In the genomic region with DNA sequence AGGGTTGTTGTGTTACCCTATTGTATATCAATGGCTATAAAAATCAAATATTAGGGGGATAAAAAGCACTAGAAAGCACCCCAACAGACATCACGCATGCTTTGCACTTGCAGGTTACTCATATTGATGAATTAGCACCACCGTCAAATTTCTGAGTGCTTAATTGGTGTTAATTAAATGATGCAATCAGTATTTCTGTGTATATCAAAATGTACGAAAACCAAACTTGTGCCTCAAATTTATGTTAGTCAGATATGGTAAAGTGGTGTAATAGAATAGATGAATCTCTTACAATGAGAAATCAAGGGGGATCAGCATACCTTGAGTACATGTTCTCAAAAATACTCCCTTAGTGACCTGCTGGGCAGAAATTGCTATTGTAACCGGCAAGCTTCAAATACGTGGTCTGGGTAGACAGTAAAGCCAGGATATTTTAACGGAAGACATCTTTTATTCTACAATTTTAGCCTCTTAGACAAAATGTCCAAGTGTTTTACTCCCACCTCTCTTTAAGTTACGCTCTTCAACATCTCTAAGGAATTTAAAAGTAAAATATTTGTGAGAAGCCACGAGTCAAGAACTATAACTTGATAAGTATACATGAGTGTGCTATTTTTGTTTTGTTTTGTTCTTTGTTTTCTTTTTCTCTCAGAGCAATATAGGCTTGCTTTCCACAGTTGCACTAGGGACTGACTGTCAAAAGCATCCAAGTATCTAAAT, we compare ENCODE assay signal across 18 cellular contexts.
A peak's percentile ranks its signal among the peaks of the same experiment; 100 is the strongest.
DNase-seq lines count a peak whose midpoint lies in the region; ATAC-seq and TF ChIP-seq lines count a peak whose summit lies in the region.
"Had no signal": no experiment of that assay in that cellular context is flagged by ENCODE, and none has a peak within 500 bp of the region (broad histone marks: within the 10 kb centered on the region; RNA-seq: fewer than 3 reads in every experiment).

No MANE protein-coding gene starts in this region.

- no peaks in the 10 kb centered on the region for H3K9me2 ChIP-seq in PC-3 (replicated peaks; ENCODE audit: low read length)
- H3K9me2 ChIP-seq in neural cell (ENCODE audit: insufficient read depth, low read length) = no peaks in the 10 kb centered on the region
- H3K9me2 ChIP-seq: SK-N-SH had no signal

- no peak for DNase-seq in right atrium auricular region (ENCODE audit: low spot score)
- DNase-seq in cardiac septum (ENCODE audit: low spot score) = no peak
- DNase-seq in PC-3 = no peak
- no peak for DNase-seq in AG08396 (ENCODE audit: low spot score)
- DNase-seq: CD8-positive, alpha-beta memory T cell; DND-41; H7; NCI-H1105 treated with DMSO at 0.1 percent for 48 hours; NCI-H1694; NCI-H748 treated with DMSO at 0.1 percent for 48 hours; NK-92 treated with Interleukin-12 subunit alpha and Interleukin-12 subunit beta, amount 100 ng/mL, for 24 hours; SHP77 treated with DMSO at 0.1 percent for 48 hours; SK-N-SH had no signal

- H3K27ac ChIP-seq in right atrium auricular region = peak overlapping the region; percentile 59 to 61
- no peak overlapping the region for H3K27ac ChIP-seq in PC-3 (ENCODE audit: low read length)
- H3K27ac ChIP-seq in neural cell (ENCODE audit: low read length) = no peak overlapping the region
- H3K27ac ChIP-seq: BLaER1 treated with 17β-estradiol and CSF1 and Interleukin-3, amounts not matched to agents 10 nM and 100 nM; HL-60 had no signal

- CTCF ChIA-PET in PC-3 (lab: Charles Lee) = interaction anchor here (0.5 kb wide), 1 partner anchor 162 kb away, joined by 3 read pairs; no protein-coding TSS in a partner anchor

- peaks cover 4% of the 10 kb centered on the region for H3K36me3 ChIP-seq in right atrium auricular region
- no peaks in the 10 kb centered on the region for H3K36me3 ChIP-seq in PC-3 (ENCODE audit: low read depth, low read length)
- H3K36me3 ChIP-seq in neural cell (ENCODE audit: insufficient read depth, low read length) = no peaks in the 10 kb centered on the region

- H3K4me3 ChIP-seq in right atrium auricular region (no peak overlapping the region), PC-3 (ENCODE audit: low read length) (no peak overlapping the region), neural cell (ENCODE audit: low read length) (no peak overlapping the region)
- H3K4me3 ChIP-seq: BLaER1 treated with 17β-estradiol and CSF1 and Interleukin-3, amounts not matched to agents 10 nM and 100 nM had no signal

- no peak for TF ChIP-seq RAD21 in neural cell (conservative IDR thresholded peaks at IDR 0.05)

- H3K79me2 ChIP-seq in PC-3 (ENCODE audit: low read length) (no peaks in the 10 kb centered on the region), neural cell (replicated peaks; ENCODE audit: insufficient read depth, low read length) (no peaks in the 10 kb centered on the region)

- H3K4me1 ChIP-seq in right atrium auricular region (peaks cover 0 to 25% of the 10 kb centered on the region in 2 donors), PC-3 (ENCODE audit: insufficient read depth, low read length) (peaks cover 9% of the 10 kb centered on the region; the same call in 1 of the 2 replicates)

- POLR2A ChIA-PET in PC-3 (lab: Charles Lee; ENCODE audit: unreplicated experiment) = no interaction called here

- H3K9ac ChIP-seq in PC-3 (ENCODE audit: low read length) = no peak overlapping the region
- no peak overlapping the region for H3K9ac ChIP-seq in neural cell (ENCODE audit: low read length)
- H3K9ac ChIP-seq: BLaER1 treated with 17β-estradiol and CSF1 and Interleukin-3, amounts not matched to agents 10 nM and 100 nM; SK-N-SH had no signal

- no peaks in the 10 kb centered on the region for H3K27me3 ChIP-seq in right atrium auricular region
- H3K27me3 ChIP-seq in PC-3 (ENCODE audit: low read length) = no peaks in the 10 kb centered on the region
- no peaks in the 10 kb centered on the region for H3K27me3 ChIP-seq in neural cell (ENCODE audit: insufficient read depth, low read depth, low read length)
- H3K27me3 ChIP-seq: BLaER1 treated with 17β-estradiol and CSF1 and Interleukin-3, amounts not matched to agents 10 nM and 100 nM had no signal

- ATAC-seq in PC-3 = no peak
- ATAC-seq in HG03565 (IDR thresholded peaks at IDR 0.05; ENCODE audit: unreplicated experiment) = no peak
- no peak for ATAC-seq in HG02759 (IDR thresholded peaks at IDR 0.05; ENCODE audit: unreplicated experiment)

- TF ChIP-seq CTCF in right atrium auricular region (IDR thresholded peaks at IDR 0.05) = no peak
- no peak; the same call in 1 of the 2 replicates for TF ChIP-seq CTCF in PC-3 (conservative IDR thresholded peaks at IDR 0.05; ENCODE audit: low read depth, low read length)
- TF ChIP-seq CTCF in neural cell (IDR thresholded peaks at IDR 0.05; ENCODE audit: poor library complexity, severe bottlenecking) = no peak

- intact Hi-C loops in cardiac septum (cut with DNase I) = loop anchor here (5.0 to 10.0 kb wide), 3 partner anchors 164 to 527 kb away; no protein-coding TSS in a partner anchor
- intact Hi-C loops in PC-3 (cut with micrococcal nuclease) = loop anchor here (5.0 kb wide), 1 partner anchor 153 kb away; no protein-coding TSS in a partner anchor

- H3F3A ChIP-seq in PC-3 (ENCODE audit: low read length, unreplicated experiment) (no peaks in the 10 kb centered on the region), neural cell (ENCODE audit: insufficient read depth, low read length, poor library complexity, severe bottlenecking) (no peaks in the 10 kb centered on the region)

- no peak for TF ChIP-seq EP300 in neural cell (conservative IDR thresholded peaks at IDR 0.05; ENCODE audit: poor library complexity, severe bottlenecking)

- no peak overlapping the region for H3K4me2 ChIP-seq in PC-3 (ENCODE audit: low read length)
- no peak overlapping the region for H3K4me2 ChIP-seq in neural cell (ENCODE audit: low read length)
- H3K4me2 ChIP-seq: BLaER1 treated with 17β-estradiol and CSF1 and Interleukin-3, amounts not matched to agents 10 nM and 100 nM; SK-N-SH had no signal

- H2AFZ ChIP-seq in PC-3 (ENCODE audit: low read length) = no peak overlapping the region
- no peak overlapping the region for H2AFZ ChIP-seq in neural cell (ENCODE audit: low read depth, low read length)

- BruUV-seq in PC-3 (replicated peaks; lab: Mats Ljungman, UMichigan) = TSS peak; percentile 2

- H4K20me1 ChIP-seq in PC-3 (ENCODE audit: low read length) (no peaks in the 10 kb centered on the region), neural cell (ENCODE audit: insufficient read depth) (no peaks in the 10 kb centered on the region)

- H3K9me3 ChIP-seq in right atrium auricular region = no peaks in the 10 kb centered on the region
- H3K9me3 ChIP-seq in PC-3 (ENCODE audit: low read length) = no peaks in the 10 kb centered on the region
- H3K9me3 ChIP-seq in neural cell (ENCODE audit: low read length) = no peaks in the 10 kb centered on the region
- H3K9me3 ChIP-seq: BLaER1 treated with 17β-estradiol and CSF1 and Interleukin-3, amounts not matched to agents 10 nM and 100 nM; SK-N-SH had no signal

TF ChIP-seq in neural cell, 6 proteins besides CTCF, POLR2A, EP300 and RAD21:
- TF ChIP-seq, protein P1, sequence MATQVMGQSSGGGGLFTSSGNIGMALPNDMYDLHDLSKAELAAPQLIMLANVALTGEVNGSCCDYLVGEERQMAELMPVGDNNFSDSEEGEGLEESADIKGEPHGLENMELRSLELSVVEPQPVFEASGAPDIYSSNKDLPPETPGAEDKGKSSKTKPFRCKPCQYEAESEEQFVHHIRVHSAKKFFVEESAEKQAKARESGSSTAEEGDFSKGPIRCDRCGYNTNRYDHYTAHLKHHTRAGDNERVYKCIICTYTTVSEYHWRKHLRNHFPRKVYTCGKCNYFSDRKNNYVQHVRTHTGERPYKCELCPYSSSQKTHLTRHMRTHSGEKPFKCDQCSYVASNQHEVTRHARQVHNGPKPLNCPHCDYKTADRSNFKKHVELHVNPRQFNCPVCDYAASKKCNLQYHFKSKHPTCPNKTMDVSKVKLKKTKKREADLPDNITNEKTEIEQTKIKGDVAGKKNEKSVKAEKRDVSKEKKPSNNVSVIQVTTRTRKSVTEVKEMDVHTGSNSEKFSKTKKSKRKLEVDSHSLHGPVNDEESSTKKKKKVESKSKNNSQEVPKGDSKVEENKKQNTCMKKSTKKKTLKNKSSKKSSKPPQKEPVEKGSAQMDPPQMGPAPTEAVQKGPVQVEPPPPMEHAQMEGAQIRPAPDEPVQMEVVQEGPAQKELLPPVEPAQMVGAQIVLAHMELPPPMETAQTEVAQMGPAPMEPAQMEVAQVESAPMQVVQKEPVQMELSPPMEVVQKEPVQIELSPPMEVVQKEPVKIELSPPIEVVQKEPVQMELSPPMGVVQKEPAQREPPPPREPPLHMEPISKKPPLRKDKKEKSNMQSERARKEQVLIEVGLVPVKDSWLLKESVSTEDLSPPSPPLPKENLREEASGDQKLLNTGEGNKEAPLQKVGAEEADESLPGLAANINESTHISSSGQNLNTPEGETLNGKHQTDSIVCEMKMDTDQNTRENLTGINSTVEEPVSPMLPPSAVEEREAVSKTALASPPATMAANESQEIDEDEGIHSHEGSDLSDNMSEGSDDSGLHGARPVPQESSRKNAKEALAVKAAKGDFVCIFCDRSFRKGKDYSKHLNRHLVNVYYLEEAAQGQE (IDR thresholded peaks at IDR 0.05; ENCODE audit: borderline replicate concordance) = no peak
- no peak for TF ChIP-seq SMC3 (conservative IDR thresholded peaks at IDR 0.05; ENCODE audit: poor library complexity)
- peak; percentile 14 for TF ChIP-seq POLR2AphosphoS5 (IDR thresholded peaks at IDR 0.05)
- no peak for TF ChIP-seq TAF1 (IDR thresholded peaks at IDR 0.05; ENCODE audit: low read depth)
- no peak for TF ChIP-seq MXI1 (conservative IDR thresholded peaks at IDR 0.05; ENCODE audit: poor library complexity, severe bottlenecking)
- TF ChIP-seq EZH2 (IDR thresholded peaks at IDR 0.05; ENCODE audit: borderline replicate concordance, insufficient read depth, low read length, poor library complexity, severe bottlenecking) = no peak

Comparison
In these comparisons a context has a peak if more than half of its experiments do, and no peak if none do; other contexts are left out.
1. H3K27ac ChIP-seq: peak in right atrium auricular region (2 of 2); none in PC-3 (single experiment) and neural cell (single experiment).